In the genomic region with DNA sequence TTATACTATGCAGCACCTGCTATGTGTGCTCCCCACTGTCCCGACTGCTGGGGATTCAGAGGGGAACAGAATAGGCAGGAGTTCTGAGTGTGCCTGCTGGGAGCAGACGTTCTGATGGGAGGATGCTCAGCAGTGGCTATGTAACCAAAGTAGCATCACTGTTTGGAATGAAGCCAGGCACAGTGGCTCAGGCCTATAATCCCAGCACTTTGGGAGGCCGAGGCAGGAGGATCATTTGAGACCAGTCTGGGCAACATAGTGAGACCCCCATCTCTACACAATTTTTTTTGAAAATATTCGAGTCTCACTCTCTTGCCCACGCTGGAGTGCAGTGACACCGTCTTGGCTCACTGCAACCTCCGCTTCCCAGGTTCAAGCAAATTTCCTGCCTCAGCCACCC, we compare ENCODE assay signal across 19 cellular contexts. TPM values are rescaled to one million over a fixed set of nuclear protein-coding genes. Genes with fewer than 3 reads are reported as not detected.
A peak's percentile ranks its signal among the peaks of the same experiment; 100 is the strongest.
DNase-seq lines count a peak whose midpoint lies in the region; ATAC-seq, FAIRE-seq and TF ChIP-seq lines count a peak whose summit lies in the region.
"Had no signal": no experiment of that assay in that cellular context is flagged by ENCODE, and none has a peak within 500 bp of the region (broad histone marks: within the 10 kb centered on the region; RNA-seq: fewer than 3 reads in every experiment).

No MANE protein-coding gene starts in this region.

- WGBS in GM12878 (ENCODE audit: insufficient coverage, insufficient replicate concordance, low lambda C conversion rate, missing lambda C conversion rate), result 51% methylated on average over 7 of the region's 7 CpGs
- 78 to 87% (median 80%) methylated on average over 7 of the region's 7 CpGs for WGBS in small intestine, 3 donors

- no peak overlapping the region for H3K4me2 ChIP-seq in GM12878 (ENCODE audit: control insufficient read depth, insufficient read depth)
- H3K4me2 ChIP-seq in osteoblast (ENCODE audit: insufficient read depth, low read length), result no peak overlapping the region
- H3K4me2 ChIP-seq: BLaER1, GM23338 had no signal

- TF ChIP-seq RAD21 in GM12878 (IDR thresholded peaks at IDR 0.05; ENCODE audit: insufficient read depth, low read depth, low read length), result no peak

- FAIRE-seq in GM12878 (lab: Jason Lieb, UNC) (peak; percentile 13), small intestine (lab: Jason Lieb, UNC) (no peak)
- FAIRE-seq: GM19239, H54, HepG2 had no signal

- ATAC-seq in GM12878 (no peak), HG03196 (IDR thresholded peaks at IDR 0.05; ENCODE audit: unreplicated experiment) (no peak)
- ATAC-seq: GM23338, HCT116, HepG2 had no signal

- POLR2A ChIA-PET in GM12878 (lab: Charles Lee), result no interaction called here

- H3K27ac ChIP-seq in GM12878 (ENCODE audit: control insufficient read depth, insufficient read depth) (peak overlapping the region; percentile 42; the same call in 1 of the 2 replicates), osteoblast (ENCODE audit: low read depth, low read length) (no peak overlapping the region), small intestine (ENCODE audit: low read depth in 1 of 2, low read length in 1 of 2) (no peak overlapping the region)

- CTCF ChIA-PET in GM12878 (lab: Yijun Ruan, JAX), result no interaction called here

- SMC1A ChIA-PET in GM12878 (lab: Charles Lee; ENCODE audit: uncharacterized antibody, unreplicated experiment), result no interaction called here

- peak; percentile 16 for DNase-seq in H7
- DNase-seq in NCI-H69 (lab: John Stamatoyannopoulos, UW), result peak; percentile 15
- no peak for DNase-seq in GM12878 (ENCODE audit: low read depth, low spot score)
- DNase-seq in osteoblast (ENCODE audit: insufficient read length, low spot score, missing footprints), result peak; percentile 74
- no peak for DNase-seq in SW480 (ENCODE audit: low spot score)
- no peak for DNase-seq in small intestine
- no peak for DNase-seq in NCI-H526 treated with DMSO at 0.1 percent for 48 hours (lab: John Stamatoyannopoulos, UW)
- DNase-seq: 8988T; CD4-positive, alpha-beta memory T cell; DMS79 treated with DMSO at 0.1 percent for 48 hours; GF-D8 had no signal

- TF ChIP-seq POLR2A in GM12878 (IDR thresholded peaks at IDR 0.05; ENCODE audit: low read depth, low read length), result no peak

- H2AFZ ChIP-seq in GM12878 (ENCODE audit: control insufficient read depth, low read depth, low read length) (no peak overlapping the region), osteoblast (ENCODE audit: low read length) (no peak overlapping the region)
- H2AFZ ChIP-seq: GM23338 had no signal

- no peak for TF ChIP-seq EP300 in GM12878 (IDR thresholded peaks at IDR 0.05; ENCODE audit: borderline replicate concordance in 1 of 2, control insufficient read depth in 1 of 2, low read depth in 2 of 2, low read length in 2 of 2)

- no peaks in the 10 kb centered on the region for H4K20me1 ChIP-seq in GM12878 (ENCODE audit: control insufficient read depth, insufficient read depth)
- no peaks in the 10 kb centered on the region for H4K20me1 ChIP-seq in osteoblast (ENCODE audit: insufficient read depth, low read length)

- no peak overlapping the region for H3K9ac ChIP-seq in GM12878 (ENCODE audit: control insufficient read depth, insufficient read depth, low read length)
- H3K9ac ChIP-seq: BLaER1 had no signal

- intact Hi-C loops in GM12878 (cut with micrococcal nuclease; ENCODE audit: unreplicated experiment), result no loop called here

- no peak overlapping the region for H3K4me3 ChIP-seq in H7 (ENCODE audit: insufficient read depth, low read depth, low read length)
- H3K4me3 ChIP-seq in GM12878, result no peak overlapping the region
- no peak overlapping the region for H3K4me3 ChIP-seq in osteoblast (ENCODE audit: insufficient read depth, low read length)
- no peak overlapping the region for H3K4me3 ChIP-seq in small intestine (ENCODE audit: low read depth in 1 of 2, low read length in 2 of 2)
- H3K4me3 ChIP-seq: BLaER1, GM23338 had no signal

- in situ Hi-C loops in GM12878 (cut with MboI), result no loop called here

- peaks cover 3% of the 10 kb centered on the region for H3K79me2 ChIP-seq in GM12878 (ENCODE audit: control insufficient read depth, insufficient read depth, low read length)
- peaks cover 14% of the 10 kb centered on the region for H3K79me2 ChIP-seq in osteoblast (ENCODE audit: insufficient read depth, low read length)

- H3K4me1 ChIP-seq in GM12878 (ENCODE audit: control insufficient read depth, insufficient read depth, low read length) (peaks cover 42% of the 10 kb centered on the region), osteoblast (ENCODE audit: insufficient read depth, low read length) (peaks cover 4% of the 10 kb centered on the region), small intestine (ENCODE audit: control insufficient read depth in 2 of 2, insufficient read depth in 1 of 2, low read depth in 1 of 2, low read length in 1 of 2) (peaks cover 6 to 8% of the 10 kb centered on the region in 2 donors)

- no TSS peak for BruUV-seq in GM12878 (replicated peaks; lab: Mats Ljungman, UMichigan)

- H3K27me3 ChIP-seq in H7 (ENCODE audit: control insufficient read depth, insufficient read depth, low read length), result no peaks in the 10 kb centered on the region
- H3K27me3 ChIP-seq in GM12878 (replicated peaks in 1 of 2; ENCODE audit: control insufficient read depth in 2 of 2, insufficient read depth in 2 of 2, low read length in 1 of 2), result no peaks in the 10 kb centered on the region
- H3K27me3 ChIP-seq in osteoblast (ENCODE audit: insufficient read depth, low read length), result no peaks in the 10 kb centered on the region
- no peaks in the 10 kb centered on the region for H3K27me3 ChIP-seq in small intestine (ENCODE audit: control insufficient read depth in 2 of 2, insufficient read depth in 2 of 2, low read length in 2 of 2)
- H3K27me3 ChIP-seq: BLaER1 had no signal

- H3K36me3 ChIP-seq in H7 (replicated peaks; ENCODE audit: control insufficient read depth, insufficient read depth, low read length) (peaks cover 32% of the 10 kb centered on the region), GM12878 (ENCODE audit: control insufficient read depth in 2 of 2, insufficient read depth in 2 of 2, low read length in 1 of 2) (peaks cover 20 to 21% of the 10 kb centered on the region in 2 experiments), osteoblast (ENCODE audit: insufficient read depth, low read length) (peaks cover 32% of the 10 kb centered on the region), small intestine (ENCODE audit: control insufficient read depth in 2 of 2, insufficient read depth in 2 of 2, low read length in 2 of 2) (peaks cover 21 to 32% of the 10 kb centered on the region in 2 donors)

- H3K9me3 ChIP-seq in GM12878 (replicated peaks; ENCODE audit: control insufficient read depth, insufficient read depth, low read length), result no peaks in the 10 kb centered on the region; the same call in 2 of the 3 replicates
- H3K9me3 ChIP-seq in osteoblast (ENCODE audit: low read depth, low read length), result no peaks in the 10 kb centered on the region
- H3K9me3 ChIP-seq in small intestine (ENCODE audit: control insufficient read depth, low read depth), result no peaks in the 10 kb centered on the region
- H3K9me3 ChIP-seq: BLaER1 had no signal

- RAD21 ChIA-PET in GM12878 (lab: Charles Lee; ENCODE audit: unreplicated experiment), result no interaction called here

- TF ChIP-seq CTCF in GM12878 (IDR thresholded peaks at IDR 0.05 in 2 of 3, conservative IDR thresholded peaks at IDR 0.05 in 1 of 3; ENCODE audit: control insufficient read depth in 2 of 3, extremely low read depth in 1 of 3, insufficient read depth in 1 of 3, low read depth in 3 of 3, low read length in 3 of 3) (no peak), osteoblast (IDR thresholded peaks at IDR 0.05; ENCODE audit: extremely low read depth, low read depth, low read length) (no peak)

RNA-seq across cellular contexts. Expression of a gene that starts 6.0 kb away (rescaled TPM):
- 95.6 and 105 TPM in 2 replicates for total RNA-seq in H7 (2014; rRNA removed; shearing (Covaris generic))
- total RNA-seq in GM12878 (2013; cell fraction: nucleolus; rRNA removed), result 11.7 and 13.3 TPM in 2 replicates
- total RNA-seq in GM12878 (2014; rRNA removed) (15.6 and 16.8 TPM in 2 replicates), GM12878 (2014; rRNA removed; fragmentation: Illumina TruSeq; extraction: Trizol) (8.1 and 8.4 TPM in 2 replicates), GM12878 (2021) (24.2 and 24.3 TPM in 2 replicates), osteoblast (11.6 and 12.7 TPM in 2 replicates)
- 7.4 TPM for polyA plus RNA-seq in GM12878 (2011; ENCODE audit: low read depth)
- polyA plus RNA-seq in GM12878 (2011; rRNA removed) (7.9 and 14.5 TPM in 2 replicates), GM12878 (2014; fragmentation: Illumina TruSeq; extraction: Trizol) (1.2 and 7.7 TPM in 2 replicates), GM12878 (2014; fragmentation: Nextera tagmentation; extraction: Ambion mirVana) (1 to 10 TPM in 1 of 2 experiments, under 1 TPM in 1; 0.39 to 2.3 TPM), GM12878 (2014; rRNA removed) (26.7 and 28.7 TPM in 2 replicates), GM12878 (2016; fragmentation: Nextera tagmentation; extraction: Ambion mirVana) (10 to 100 TPM; 12.4 to 14.6 TPM), small intestine (100 to 1,000 TPM in 2 of 3 donors, 10 to 100 TPM in 1; 49.0 to 181 (median 161) TPM)
- 20.2 and 26.1 TPM in 2 replicates for polyA plus RNA-seq in GM12878 (2011; cell fraction: cytosol; rRNA removed)
- polyA plus RNA-seq in GM12878 (2011; cell fraction: nucleus; rRNA removed), result 45.2 and 57.3 TPM in 2 replicates
- 17.3 and 23.3 TPM in 2 replicates for polyA plus RNA-seq in GM12878 (2012)
- 10.1 and 22.5 TPM in 2 replicates for polyA minus RNA-seq in GM12878 (2011; rRNA and poly(A)+ RNA removed)
- 6.4 and 9.4 TPM in 2 replicates for polyA minus RNA-seq in GM12878 (2011; cell fraction: cytosol; rRNA and poly(A)+ RNA removed)
- polyA minus RNA-seq in GM12878 (2011; cell fraction: nucleus; rRNA and poly(A)+ RNA removed), result 10.0 and 14.4 TPM in 2 replicates

RNA-seq across cellular contexts. Expression of a gene that starts 16.1 kb away (rescaled TPM):
- 19.3 and 21.6 TPM in 2 replicates for total RNA-seq in H7 (2014; rRNA removed; shearing (Covaris generic))
- total RNA-seq in GM12878 (2013; cell fraction: nucleolus; rRNA removed), result 18.6 and 20.9 TPM in 2 replicates
- total RNA-seq in GM12878 (2014; rRNA removed), result 25.3 and 31.0 TPM in 2 replicates
- 17.6 and 21.0 TPM in 2 replicates for total RNA-seq in GM12878 (2014; rRNA removed; fragmentation: Illumina TruSeq; extraction: Trizol)
- total RNA-seq in GM12878 (2021), result 32.7 and 36.2 TPM in 2 replicates
- 10.2 TPM for polyA plus RNA-seq in GM12878 (2011; ENCODE audit: low read depth)
- polyA plus RNA-seq in GM12878 (2011; rRNA removed), result 17.2 and 17.4 TPM in 2 replicates
- polyA plus RNA-seq in GM12878 (2011; cell fraction: cytosol; rRNA removed), result 12.3 and 17.7 TPM in 2 replicates
- 43.9 and 57.1 TPM in 2 replicates for polyA plus RNA-seq in GM12878 (2011; cell fraction: nucleus; rRNA removed)
- 18.6 and 27.4 TPM in 2 replicates for polyA plus RNA-seq in GM12878 (2012)
- polyA plus RNA-seq in GM12878 (2014; fragmentation: Illumina TruSeq; extraction: Trizol), result 21.9 and 24.7 TPM in 2 replicates
- polyA plus RNA-seq in GM12878 (2014; fragmentation: Nextera tagmentation; extraction: Ambion mirVana), result 1 to 10 TPM in 1 of 2 experiments, under 1 TPM in 1; 0.98 to 3.4 TPM
- 42.5 and 42.6 TPM in 2 replicates for polyA plus RNA-seq in GM12878 (2014; rRNA removed)
- 10 to 100 TPM; 24.7 to 27.4 TPM for polyA plus RNA-seq in GM12878 (2016; fragmentation: Nextera tagmentation; extraction: Ambion mirVana)
- 5.3 and 7.0 TPM in 2 replicates for polyA minus RNA-seq in GM12878 (2011; rRNA and poly(A)+ RNA removed)
- polyA minus RNA-seq in GM12878 (2011; cell fraction: cytosol; rRNA and poly(A)+ RNA removed), result 8.0 and 9.6 TPM in 2 replicates
- 12.5 and 24.5 TPM in 2 replicates for polyA minus RNA-seq in GM12878 (2011; cell fraction: nucleus; rRNA and poly(A)+ RNA removed)
- 5.4 and 5.9 TPM in 2 replicates for total RNA-seq in osteoblast
- polyA plus RNA-seq in small intestine, result 10 to 100 TPM; 14.8 to 18.2 (median 18.1) TPM

RNA-seq across cellular contexts. Expression of a gene that starts 19.0 kb away (rescaled TPM):
- total RNA-seq in H7 (2014; rRNA removed; shearing (Covaris generic)), result 4.7 and 5.6 TPM in 2 replicates
- 1.3 and 1.9 TPM in 2 replicates for total RNA-seq in GM12878 (2013; cell fraction: nucleolus; rRNA removed)
- total RNA-seq in GM12878 (2014; rRNA removed), result 3.4 TPM in 2 replicates
- total RNA-seq in GM12878 (2014; rRNA removed; fragmentation: Illumina TruSeq; extraction: Trizol), result 7.6 and 8.5 TPM in 2 replicates
- 10.2 and 11.0 TPM in 2 replicates for total RNA-seq in GM12878 (2021)
- polyA plus RNA-seq in GM12878 (2011; ENCODE audit: low read depth), result 4.1 TPM
- 11.9 and 17.0 TPM in 2 replicates for polyA plus RNA-seq in GM12878 (2011; rRNA removed)
- polyA plus RNA-seq in GM12878 (2011; cell fraction: cytosol; rRNA removed), result 19.5 and 28.1 TPM in 2 replicates
- 11.9 and 14.9 TPM in 2 replicates for polyA plus RNA-seq in GM12878 (2011; cell fraction: nucleus; rRNA removed)
- 11.9 and 14.9 TPM in 2 replicates for polyA plus RNA-seq in GM12878 (2012)
- polyA plus RNA-seq in GM12878 (2014; fragmentation: Illumina TruSeq; extraction: Trizol), result 3.6 and 5.2 TPM in 2 replicates
- polyA plus RNA-seq in GM12878 (2014; fragmentation: Nextera tagmentation; extraction: Ambion mirVana), result 1 to 10 TPM in 1 of 2 experiments, under 1 TPM in 1; 0.53 to 4.9 TPM
- polyA plus RNA-seq in GM12878 (2014; rRNA removed), result 17.2 and 18.0 TPM in 2 replicates
- polyA plus RNA-seq in GM12878 (2016; fragmentation: Nextera tagmentation; extraction: Ambion mirVana), result 1 to 10 TPM; 5.9 to 9.3 TPM
- polyA minus RNA-seq in GM12878 (2011; rRNA and poly(A)+ RNA removed), result 5.3 and 8.3 TPM in 2 replicates
- 2.9 and 5.2 TPM in 2 replicates for polyA minus RNA-seq in GM12878 (2011; cell fraction: cytosol; rRNA and poly(A)+ RNA removed)
- polyA minus RNA-seq in GM12878 (2011; cell fraction: nucleus; rRNA and poly(A)+ RNA removed), result 1.7 and 1.8 TPM in 2 replicates
- 4.0 and 5.3 TPM in 2 replicates for total RNA-seq in osteoblast
- 10 to 100 TPM; 13.0 to 19.0 (median 15.4) TPM for polyA plus RNA-seq in small intestine

RNA-seq across cellular contexts. Expression of a gene that starts 32.5 kb away (rescaled TPM):
- total RNA-seq in H7 (2014; rRNA removed; shearing (Covaris generic)), result 14.7 and 16.1 TPM in 2 replicates
- not detected in 2 replicates for total RNA-seq in GM12878 (2013; cell fraction: nucleolus; rRNA removed)
- total RNA-seq in GM12878 (2014; rRNA removed) (0.11 TPM in 1 of 2 replicates, not detected in the other), GM12878 (2014; rRNA removed; fragmentation: Illumina TruSeq; extraction: Trizol) (0.14 TPM in 1 of 2 replicates, not detected in the other), GM12878 (2021) (not detected in 2 replicates), osteoblast (0.29 and 0.36 TPM in 2 replicates)
- polyA plus RNA-seq in GM12878 (2011; ENCODE audit: low read depth), result not detected
- polyA plus RNA-seq in GM12878 (2011; rRNA removed) (0.04 TPM in 1 of 2 replicates, not detected in the other), GM12878 (2014; fragmentation: Illumina TruSeq; extraction: Trizol) (not detected in 2 replicates), GM12878 (2014; fragmentation: Nextera tagmentation; extraction: Ambion mirVana) (not detected), GM12878 (2014; rRNA removed) (0.14 TPM in 1 of 2 replicates, not detected in the other), GM12878 (2016; fragmentation: Nextera tagmentation; extraction: Ambion mirVana) (not detected), small intestine (under 1 TPM in 1 of 3 donors, not detected in 2; 0.09 TPM)
- 0.03 TPM in 1 of 2 replicates, not detected in the other for polyA plus RNA-seq in GM12878 (2011; cell fraction: cytosol; rRNA removed)
- polyA plus RNA-seq in GM12878 (2011; cell fraction: nucleus; rRNA removed), result not detected in 2 replicates
- not detected in 2 replicates for polyA plus RNA-seq in GM12878 (2012)
- polyA minus RNA-seq in GM12878 (2011; rRNA and poly(A)+ RNA removed), result not detected in 2 replicates
- not detected in 2 replicates for polyA minus RNA-seq in GM12878 (2011; cell fraction: cytosol; rRNA and poly(A)+ RNA removed)
- not detected in 2 replicates for polyA minus RNA-seq in GM12878 (2011; cell fraction: nucleus; rRNA and poly(A)+ RNA removed)
- total RNA-seq: HepG2 had no signal

RNA-seq across cellular contexts. Expression of a gene that starts 37.4 kb away (rescaled TPM):
- total RNA-seq in H7 (2014; rRNA removed; shearing (Covaris generic)), result 16.4 and 23.7 TPM in 2 replicates
- total RNA-seq in GM12878 (2013; cell fraction: nucleolus; rRNA removed), result not detected in 2 replicates
- total RNA-seq in GM12878 (2014; rRNA removed), result not detected in 2 replicates
- total RNA-seq in GM12878 (2014; rRNA removed; fragmentation: Illumina TruSeq; extraction: Trizol), result not detected in 2 replicates
- 0.21 and 0.72 TPM in 2 replicates for total RNA-seq in GM12878 (2021)
- polyA plus RNA-seq in GM12878 (2011; ENCODE audit: low read depth), result not detected
- polyA plus RNA-seq in GM12878 (2011; rRNA removed), result not detected in 2 replicates
- not detected in 2 replicates for polyA plus RNA-seq in GM12878 (2011; cell fraction: cytosol; rRNA removed)
- not detected in 2 replicates for polyA plus RNA-seq in GM12878 (2011; cell fraction: nucleus; rRNA removed)
- not detected in 2 replicates for polyA plus RNA-seq in GM12878 (2012)
- polyA plus RNA-seq in GM12878 (2014; fragmentation: Illumina TruSeq; extraction: Trizol), result not detected in 2 replicates
- polyA plus RNA-seq in GM12878 (2014; fragmentation: Nextera tagmentation; extraction: Ambion mirVana), result not detected
- not detected in 2 replicates for polyA plus RNA-seq in GM12878 (2014; rRNA removed)
- polyA plus RNA-seq in GM12878 (2016; fragmentation: Nextera tagmentation; extraction: Ambion mirVana), result not detected
- polyA minus RNA-seq in GM12878 (2011; rRNA and poly(A)+ RNA removed), result not detected in 2 replicates
- 1.3 and 2.1 TPM in 2 replicates for polyA minus RNA-seq in GM12878 (2011; cell fraction: cytosol; rRNA and poly(A)+ RNA removed)
- polyA minus RNA-seq in GM12878 (2011; cell fraction: nucleus; rRNA and poly(A)+ RNA removed), result 0.48 TPM in 1 of 2 replicates, not detected in the other
- total RNA-seq in osteoblast, result 0.29 and 0.72 TPM in 2 replicates
- 100 to 1,000 TPM in 2 of 3 donors, 10 to 100 TPM in 1; 97.3 to 238 (median 102) TPM for polyA plus RNA-seq in small intestine
- total RNA-seq: CD4-positive, alpha-beta memory T cell had no signal
- polyA plus RNA-seq: CD4-positive, alpha-beta memory T cell; IgD-negative memory B cell had no signal

Comparison
In these comparisons a context has a peak if more than half of its experiments do, and no peak if none do; other contexts are left out.
1. DNase-seq: peak in H7 (single experiment), NCI-H69 (single experiment) and osteoblast (single experiment); none in GM12878 (single experiment), SW480 (single experiment), small intestine (single experiment) and NCI-H526 treated with DMSO at 0.1 percent for 48 hours (single experiment).